1 cellular context compared by ENCODE assay signal in the genomic region with DNA sequence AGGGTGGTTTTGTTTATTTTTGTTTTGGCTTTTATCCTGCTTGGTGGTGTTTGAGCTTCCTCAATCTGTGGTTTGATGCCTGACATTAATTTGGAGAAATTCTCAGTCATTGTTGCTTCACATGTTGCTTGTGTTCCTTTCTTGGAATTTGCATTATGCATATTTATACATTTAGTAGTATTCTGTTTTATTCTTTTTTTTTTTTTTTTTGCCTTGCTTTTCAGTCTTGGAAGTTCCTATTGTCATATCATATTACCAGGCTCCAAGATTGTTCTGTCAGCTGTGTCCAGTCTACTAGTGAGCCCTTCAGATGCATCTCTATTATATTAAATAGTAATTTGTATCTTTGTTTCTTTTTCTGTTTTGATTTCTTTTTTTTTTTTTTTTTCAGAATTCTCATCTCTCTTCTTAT.
TF ChIP-seq lines count a peak whose summit lies in the region.

No MANE protein-coding gene starts in this region.

TF ChIP-seq in SK-N-SH treated with all-trans-retinoic acid at 6 μM for 48 hours, 23 proteins besides CTCF, POLR2A, EP300 and RAD21 (continued from another document):
- no peak for TF ChIP-seq TCF4 (CRISPR knock-in tag; IDR thresholded peaks at IDR 0.05; ENCODE audit: borderline replicate concordance)
- TF ChIP-seq ZFP30 (CRISPR knock-in tag; IDR thresholded peaks at IDR 0.05), result no peak
- TF ChIP-seq TOX (CRISPR knock-in tag; IDR thresholded peaks at IDR 0.05; ENCODE audit: borderline replicate concordance), result no peak
- TF ChIP-seq OSR1 (CRISPR knock-in tag; IDR thresholded peaks at IDR 0.05), result no peak
- TF ChIP-seq BACH2 (CRISPR knock-in tag; IDR thresholded peaks at IDR 0.05; ENCODE audit: borderline replicate concordance), result no peak
- TF ChIP-seq PPARA (CRISPR knock-in tag; IDR thresholded peaks at IDR 0.05; ENCODE audit: borderline replicate concordance), result no peak
- no peak for TF ChIP-seq ZNF8 (CRISPR knock-in tag; IDR thresholded peaks at IDR 0.05)
- no peak for TF ChIP-seq ZNF565 (CRISPR knock-in tag; conservative IDR thresholded peaks at IDR 0.05; ENCODE audit: low read depth)
